ENCODE assay signal across 8 cellular contexts in genomic region chr10:7409732-7410168, GRCh38. TPM values are rescaled to one million over a fixed set of nuclear protein-coding genes. Genes with fewer than 3 reads are reported as not detected.
A peak's percentile ranks its signal among the peaks of the same experiment; 100 is the strongest.
DNase-seq lines count a peak whose midpoint lies in the region; ATAC-seq and TF ChIP-seq lines count a peak whose summit lies in the region.

No MANE protein-coding gene starts in this region.

- POLR2A ChIA-PET in AG04450 (lab: Yijun Ruan, JAX), result no interaction called here

- no peaks in the 10 kb centered on the region; the same call in 2 of the 3 replicates for H3K36me3 Mint-ChIP-seq in GM23338 (ENCODE audit: low read depth)

- no peaks in the 10 kb centered on the region for H3K36me3 ChIP-seq in GM23338 (ENCODE audit: insufficient read depth)

- peaks cover 14% of the 10 kb centered on the region; the same call in 1 of the 2 replicates for H3K9me3 ChIP-seq in AG04450 (ENCODE audit: control insufficient read depth, insufficient read depth, low read length)

- peak overlapping the region; percentile 100 for H3K4me2 ChIP-seq in GM23338

- H2AFZ ChIP-seq in GM23338, result peak overlapping the region; percentile 86; the same call in 1 of the 2 replicates

- no peaks in the 10 kb centered on the region; the same call in 1 of the 2 replicates for H4K20me1 ChIP-seq in GM23338 (replicated peaks; ENCODE audit: insufficient read depth)

- H3K4me3 Mint-ChIP-seq in GM23338, result peak overlapping the region; percentile 89

- no peak for TF ChIP-seq CTCF in AG04450 (IDR thresholded peaks at IDR 0.05; ENCODE audit: low read depth, low read length)
- TF ChIP-seq CTCF in GM23338 (conservative IDR thresholded peaks at IDR 0.05; ENCODE audit: low read depth in 2 of 2), result no peak
- no peak for TF ChIP-seq CTCF in fibroblast of pulmonary artery (IDR thresholded peaks at IDR 0.05; ENCODE audit: low read length, missing control alignments)
- no peak for TF ChIP-seq CTCF in retinal pigment epithelial cell (conservative IDR thresholded peaks at IDR 0.05; ENCODE audit: low read depth, low read length)

- peaks cover 73% of the 10 kb centered on the region for H3K27me3 Mint-ChIP-seq in GM23338 (ENCODE audit: insufficient read depth, low read depth, poor library complexity)

- no peak overlapping the region; the same call in 1 of the 2 replicates for H3K27ac Mint-ChIP-seq in GM23338

- CTCF ChIA-PET in AG04450 (lab: Charles Lee), result interaction anchor here (0.6 to 2.7 kb wide), 6 partner anchors 490 to 988 kb away, joined by 3 to 13 read pairs (median 6); no protein-coding TSS in a partner anchor

- ATAC-seq in GM23338, result no peak
- ATAC-seq in HG03439 (IDR thresholded peaks at IDR 0.05; ENCODE audit: unreplicated experiment), result no peak

- H3K27ac ChIP-seq in AG04450 (ENCODE audit: low read depth, low read length) (no peak overlapping the region), GM23338 (ENCODE audit: low read depth) (no peak overlapping the region)

- H3K4me3 ChIP-seq in AG04450 (ENCODE audit: low read depth, low read length) (peak overlapping the region; percentile 67), GM23338 (peak overlapping the region; percentile 96), fibroblast of pulmonary artery (replicated peaks; ENCODE audit: low read depth, low read length) (peak overlapping the region; percentile 62), retinal pigment epithelial cell (ENCODE audit: low read length) (peak overlapping the region; percentile 56)

- no peak for DNase-seq in AG04450 (ENCODE audit: low read depth, low spot score)
- no peak for DNase-seq in GM23338 (ENCODE audit: low spot score)
- DNase-seq in activated CD8-positive, alpha-beta memory T cell treated with anti-CD3 and anti-CD28 coated beads for 48 hours (ENCODE audit: low read depth in 2 of 3, low spot score in 2 of 3), result peak in 2 of 3 experiments; percentile 17
- no peak for DNase-seq in fibroblast of pulmonary artery (ENCODE audit: low read depth)
- no peak for DNase-seq in retinal pigment epithelial cell (ENCODE audit: low read depth)
- DNase-seq in NCI-H2081 treated with DMSO at 0.1 percent for 48 hours (lab: John Stamatoyannopoulos, UW), result no peak
- no peak for DNase-seq in DMS79 (lab: John Stamatoyannopoulos, UW)

- H3K27me3 ChIP-seq in AG04450 (ENCODE audit: control insufficient read depth, insufficient read depth, low read length) (peaks cover 49% of the 10 kb centered on the region), GM23338 (ENCODE audit: insufficient read depth) (peaks cover 84% of the 10 kb centered on the region)

- H3K79me2 ChIP-seq in GM23338 (replicated peaks; ENCODE audit: insufficient read depth), result peaks cover 39% of the 10 kb centered on the region

- H3K9me2 ChIP-seq in GM23338 (ENCODE audit: insufficient read depth), result no peaks in the 10 kb centered on the region

- H3K9me3 Mint-ChIP-seq in GM23338, result peaks cover 2% of the 10 kb centered on the region; the same call in 2 of the 3 replicates

- peaks cover 36% of the 10 kb centered on the region for H3K4me1 Mint-ChIP-seq in GM23338

- peaks cover 35% of the 10 kb centered on the region for H3K4me1 ChIP-seq in GM23338 (ENCODE audit: insufficient read depth)

- H3F3A ChIP-seq in GM23338 (replicated peaks; ENCODE audit: low read depth), result peaks cover 7% of the 10 kb centered on the region; the same call in 1 of the 2 replicates

TF ChIP-seq in GM23338, 12 proteins besides CTCF, POLR2A, EP300 and RAD21:
- TF ChIP-seq POLR2AphosphoS5 (IDR thresholded peaks at IDR 0.05; ENCODE audit: low read depth) (no peak), EZH2phosphoT487 (IDR thresholded peaks at IDR 0.05; ENCODE audit: unreplicated experiment) (no peak), STAT1 (IDR thresholded peaks at IDR 0.05; ENCODE audit: unreplicated experiment) (no peak), EZH2 (IDR thresholded peaks at IDR 0.05; ENCODE audit: low read depth, unreplicated experiment) (no peak), JUNB (IDR thresholded peaks at IDR 0.05; ENCODE audit: unreplicated experiment) (no peak), ZNF114 (CRISPR knock-in tag; IDR thresholded peaks at IDR 0.05) (no peak), ZNF331 (CRISPR knock-in tag; IDR thresholded peaks at IDR 0.05; ENCODE audit: low read depth) (no peak)
- TF ChIP-seq, protein P1, sequence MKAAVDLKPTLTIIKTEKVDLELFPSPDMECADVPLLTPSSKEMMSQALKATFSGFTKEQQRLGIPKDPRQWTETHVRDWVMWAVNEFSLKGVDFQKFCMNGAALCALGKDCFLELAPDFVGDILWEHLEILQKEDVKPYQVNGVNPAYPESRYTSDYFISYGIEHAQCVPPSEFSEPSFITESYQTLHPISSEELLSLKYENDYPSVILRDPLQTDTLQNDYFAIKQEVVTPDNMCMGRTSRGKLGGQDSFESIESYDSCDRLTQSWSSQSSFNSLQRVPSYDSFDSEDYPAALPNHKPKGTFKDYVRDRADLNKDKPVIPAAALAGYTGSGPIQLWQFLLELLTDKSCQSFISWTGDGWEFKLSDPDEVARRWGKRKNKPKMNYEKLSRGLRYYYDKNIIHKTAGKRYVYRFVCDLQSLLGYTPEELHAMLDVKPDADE (IDR thresholded peaks at IDR 0.05), result no peak
- TF ChIP-seq, protein P2, sequence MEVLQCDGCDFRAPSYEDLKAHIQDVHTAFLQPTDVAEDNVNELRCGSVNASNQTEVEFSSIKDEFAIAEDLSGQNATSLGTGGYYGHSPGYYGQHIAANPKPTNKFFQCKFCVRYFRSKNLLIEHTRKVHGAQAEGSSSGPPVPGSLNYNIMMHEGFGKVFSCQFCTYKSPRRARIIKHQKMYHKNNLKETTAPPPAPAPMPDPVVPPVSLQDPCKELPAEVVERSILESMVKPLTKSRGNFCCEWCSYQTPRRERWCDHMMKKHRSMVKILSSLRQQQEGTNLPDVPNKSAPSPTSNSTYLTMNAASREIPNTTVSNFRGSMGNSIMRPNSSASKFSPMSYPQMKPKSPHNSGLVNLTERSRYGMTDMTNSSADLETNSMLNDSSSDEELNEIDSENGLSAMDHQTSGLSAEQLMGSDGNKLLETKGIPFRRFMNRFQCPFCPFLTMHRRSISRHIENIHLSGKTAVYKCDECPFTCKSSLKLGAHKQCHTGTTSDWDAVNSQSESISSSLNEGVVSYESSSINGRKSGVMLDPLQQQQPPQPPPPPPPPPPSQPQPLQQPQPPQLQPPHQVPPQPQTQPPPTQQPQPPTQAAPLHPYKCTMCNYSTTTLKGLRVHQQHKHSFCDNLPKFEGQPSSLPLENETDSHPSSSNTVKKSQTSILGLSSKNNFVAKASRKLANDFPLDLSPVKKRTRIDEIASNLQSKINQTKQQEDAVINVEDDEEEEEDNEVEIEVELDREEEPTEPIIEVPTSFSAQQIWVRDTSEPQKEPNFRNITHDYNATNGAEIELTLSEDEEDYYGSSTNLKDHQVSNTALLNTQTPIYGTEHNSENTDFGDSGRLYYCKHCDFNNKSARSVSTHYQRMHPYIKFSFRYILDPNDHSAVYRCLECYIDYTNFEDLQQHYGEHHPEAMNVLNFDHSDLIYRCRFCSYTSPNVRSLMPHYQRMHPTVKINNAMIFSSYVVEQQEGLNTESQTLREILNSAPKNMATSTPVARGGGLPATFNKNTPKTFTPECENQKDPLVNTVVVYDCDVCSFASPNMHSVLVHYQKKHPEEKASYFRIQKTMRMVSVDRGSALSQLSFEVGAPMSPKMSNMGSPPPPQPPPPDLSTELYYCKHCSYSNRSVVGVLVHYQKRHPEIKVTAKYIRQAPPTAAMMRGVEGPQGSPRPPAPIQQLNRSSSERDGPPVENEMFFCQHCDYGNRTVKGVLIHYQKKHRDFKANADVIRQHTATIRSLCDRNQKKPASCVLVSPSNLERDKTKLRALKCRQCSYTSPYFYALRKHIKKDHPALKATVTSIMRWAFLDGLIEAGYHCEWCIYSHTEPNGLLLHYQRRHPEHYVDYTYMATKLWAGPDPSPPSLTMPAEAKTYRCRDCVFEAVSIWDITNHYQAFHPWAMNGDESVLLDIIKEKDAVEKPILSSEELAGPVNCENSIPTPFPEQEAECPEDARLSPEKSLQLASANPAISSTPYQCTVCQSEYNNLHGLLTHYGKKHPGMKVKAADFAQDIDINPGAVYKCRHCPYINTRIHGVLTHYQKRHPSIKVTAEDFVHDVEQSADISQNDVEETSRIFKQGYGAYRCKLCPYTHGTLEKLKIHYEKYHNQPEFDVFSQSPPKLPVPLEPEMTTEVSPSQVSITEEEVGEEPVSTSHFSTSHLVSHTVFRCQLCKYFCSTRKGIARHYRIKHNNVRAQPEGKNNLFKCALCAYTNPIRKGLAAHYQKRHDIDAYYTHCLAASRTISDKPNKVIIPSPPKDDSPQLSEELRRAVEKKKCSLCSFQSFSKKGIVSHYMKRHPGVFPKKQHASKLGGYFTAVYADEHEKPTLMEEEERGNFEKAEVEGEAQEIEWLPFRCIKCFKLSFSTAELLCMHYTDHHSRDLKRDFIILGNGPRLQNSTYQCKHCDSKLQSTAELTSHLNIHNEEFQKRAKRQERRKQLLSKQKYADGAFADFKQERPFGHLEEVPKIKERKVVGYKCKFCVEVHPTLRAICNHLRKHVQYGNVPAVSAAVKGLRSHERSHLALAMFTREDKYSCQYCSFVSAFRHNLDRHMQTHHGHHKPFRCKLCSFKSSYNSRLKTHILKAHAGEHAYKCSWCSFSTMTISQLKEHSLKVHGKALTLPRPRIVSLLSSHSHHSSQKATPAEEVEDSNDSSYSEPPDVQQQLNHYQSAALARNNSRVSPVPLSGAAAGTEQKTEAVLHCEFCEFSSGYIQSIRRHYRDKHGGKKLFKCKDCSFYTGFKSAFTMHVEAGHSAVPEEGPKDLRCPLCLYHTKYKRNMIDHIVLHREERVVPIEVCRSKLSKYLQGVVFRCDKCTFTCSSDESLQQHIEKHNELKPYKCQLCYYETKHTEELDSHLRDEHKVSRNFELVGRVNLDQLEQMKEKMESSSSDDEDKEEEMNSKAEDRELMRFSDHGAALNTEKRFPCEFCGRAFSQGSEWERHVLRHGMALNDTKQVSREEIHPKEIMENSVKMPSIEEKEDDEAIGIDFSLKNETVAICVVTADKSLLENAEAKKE (CRISPR knock-in tag; IDR thresholded peaks at IDR 0.05), result no peak
TF ChIP-seq in GM23338: peak in this region for 0.

RNA-seq across cellular contexts. Expression of gene SFMBT2, which starts 1.1 kb away (rescaled TPM):
- polyA plus RNA-seq in AG04450 (2011; rRNA removed) (1.3 and 1.4 TPM in 2 replicates), GM23338 (2016; fragmentation: Nextera tagmentation; extraction: Ambion mirVana) (2.7 and 2.9 TPM in 2 replicates)
- polyA minus RNA-seq in AG04450 (2011; rRNA and poly(A)+ RNA removed), result 2.4 and 2.7 TPM in 2 replicates
- total RNA-seq in GM23338 (2014; rRNA removed; shearing (Covaris generic)), result 6.7 and 7.4 TPM in 2 replicates

Comparison
In these comparisons a context has a peak if more than half of its experiments do, and no peak if none do; other contexts are left out.
1. DNase-seq: peak in activated CD8-positive, alpha-beta memory T cell treated with anti-CD3 and anti-CD28 coated beads for 48 hours (2 of 3); none in AG04450 (single experiment), GM23338 (single experiment), fibroblast of pulmonary artery (single experiment), retinal pigment epithelial cell (single experiment), NCI-H2081 treated with DMSO at 0.1 percent for 48 hours (single experiment) and DMS79 (single experiment).
2. Peak in every context shown above with its lines, with median percentiles within 50 percentile points of each other: H3K4me3 ChIP-seq.